24 cellular contexts compared by ENCODE assay signal in genomic region chr12:107731376-107731775, GRCh38. TPM values are rescaled to one million over a fixed set of nuclear protein-coding genes. Genes with fewer than 3 reads are reported as not detected.
DNase-seq lines count a peak whose midpoint lies in the region; ATAC-seq, FAIRE-seq and TF ChIP-seq lines count a peak whose summit lies in the region.
"Had no signal": no experiment of that assay in that cellular context is flagged by ENCODE, and none has a peak within 500 bp of the region (broad histone marks: within the 10 kb centered on the region; RNA-seq: fewer than 3 reads in every experiment).

No MANE protein-coding gene starts in this region.

- POLR2A ChIA-PET in naive thymus-derived CD4-positive, alpha-beta T cell (lab: Charles Lee), result interaction anchor here (0.6 kb wide), 1 partner anchor 32 kb away, joined by 3 read pairs; no protein-coding TSS in a partner anchor

- H3K27me3 ChIP-seq in small intestine (ENCODE audit: control insufficient read depth in 2 of 2, insufficient read depth in 2 of 2, low read length in 2 of 2), result no peaks in the 10 kb centered on the region
- H3K27me3 ChIP-seq in naive thymus-derived CD4-positive, alpha-beta T cell (ENCODE audit: control insufficient read depth in 2 of 2, insufficient read depth in 2 of 2, low read length in 2 of 2), result no peaks in the 10 kb centered on the region
- H3K27me3 ChIP-seq: SJCRH30 had no signal

- H3K4me3 Mint-ChIP-seq in naive thymus-derived CD4-positive, alpha-beta T cell, result no peak overlapping the region
- H3K4me3 Mint-ChIP-seq: activated CD8-positive, alpha-beta memory T cell treated with anti-CD3 and anti-CD28 coated beads, Interleukin-2, amount 10 ng/mL, durations not matched to agents 7 days and 5 days; neural crest cell had no signal

- peaks cover 11 to 26% (median 15%) of the 10 kb centered on the region in 5 donors for H3K36me3 Mint-ChIP-seq in naive thymus-derived CD4-positive, alpha-beta T cell

- CTCF ChIA-PET in naive thymus-derived CD4-positive, alpha-beta T cell (lab: Charles Lee), result no interaction called here

- H3K27ac ChIP-seq in small intestine (ENCODE audit: low read depth in 1 of 2, low read length in 1 of 2), result no peak overlapping the region
- no peak overlapping the region for H3K27ac ChIP-seq in naive thymus-derived CD4-positive, alpha-beta T cell (ENCODE audit: low read depth, low read length)
- H3K27ac ChIP-seq: psoas muscle, SJCRH30 had no signal

- H3K4me1 Mint-ChIP-seq in naive thymus-derived CD4-positive, alpha-beta T cell, result peaks cover 0 to 4% (median under 1%) of the 10 kb centered on the region in 7 donors
- H3K4me1 Mint-ChIP-seq: activated CD8-positive, alpha-beta memory T cell treated with anti-CD3 and anti-CD28 coated beads, Interleukin-2, amount 10 ng/mL, durations not matched to agents 7 days and 5 days; neural crest cell had no signal

- H3K36me3 ChIP-seq in small intestine (ENCODE audit: control insufficient read depth in 2 of 2, insufficient read depth in 2 of 2, low read length in 2 of 2), result peaks cover 10 to 16% of the 10 kb centered on the region in 2 donors
- H3K36me3 ChIP-seq in naive thymus-derived CD4-positive, alpha-beta T cell (ENCODE audit: control insufficient read depth in 2 of 3, insufficient read depth in 3 of 3, low read length in 3 of 3), result peaks cover 0 to 35% (median 10%) of the 10 kb centered on the region in 3 experiments

- intact Hi-C loops in left cardiac atrium (cut with DNase I), result no loop called here
- intact Hi-C loops in naive thymus-derived CD4-positive, alpha-beta T cell (cut with micrococcal nuclease), result no loop called here

- H3K4me1 ChIP-seq in small intestine (ENCODE audit: control insufficient read depth in 2 of 2, insufficient read depth in 1 of 2, low read depth in 1 of 2, low read length in 1 of 2), result no peaks in the 10 kb centered on the region
- no peaks in the 10 kb centered on the region for H3K4me1 ChIP-seq in naive thymus-derived CD4-positive, alpha-beta T cell (ENCODE audit: control insufficient read depth in 2 of 2, insufficient read depth in 2 of 2, low read length in 2 of 2)
- H3K4me1 ChIP-seq: psoas muscle had no signal

- FAIRE-seq in GM18507 (lab: Jason Lieb, UNC) (peak; percentile 48), small intestine (lab: Jason Lieb, UNC) (no peak)
- FAIRE-seq: D721Med, H54, keratinocyte had no signal

- no peaks in the 10 kb centered on the region for H3K9me3 ChIP-seq in small intestine (ENCODE audit: control insufficient read depth, low read depth)
- H3K9me3 ChIP-seq in naive thymus-derived CD4-positive, alpha-beta T cell (ENCODE audit: control insufficient read depth in 2 of 3, low read length in 3 of 3), result no peaks in the 10 kb centered on the region
- H3K9me3 ChIP-seq: psoas muscle, SJCRH30 had no signal

- no peak for DNase-seq in GM18507 (ENCODE audit: extremely low spot score, insufficient read length, low read depth)
- peak; percentile 3 for DNase-seq in NAMALWA (ENCODE audit: low spot score)
- peak; percentile 62 for DNase-seq in epithelial cell of esophagus (ENCODE audit: low read depth)
- DNase-seq in small intestine, result peak; percentile 2
- DNase-seq in stimulated activated CD4-positive, alpha-beta T cell treated with anti-CD3 and anti-CD28 coated beads, Interleukin-12 subunit alpha, Interleukin-12 subunit beta, amount 100 ng/mL, for 4 hours, result no peak
- DNase-seq in left cardiac atrium, result no peak
- DNase-seq in naive thymus-derived CD4-positive, alpha-beta T cell, result no peak
- DNase-seq: activated CD4-positive, alpha-beta T cell treated with anti-CD3 and anti-CD28 coated beads for 1 hour; activated CD8-positive, alpha-beta memory T cell treated with anti-CD3 and anti-CD28 coated beads, Interleukin-2, amount 10 ng/mL, durations not matched to agents 7 days and 5 days; activated effector memory CD4-positive, alpha-beta T cell treated with Interleukin-2 at 50 U/mL for 16 hours; AML-193; MV-4-11; NCI-H1930; psoas muscle; SJCRH30 had no signal

- no peak for ATAC-seq in left cardiac atrium
- ATAC-seq in naive thymus-derived CD4-positive, alpha-beta T cell, result no peak
- ATAC-seq in HG02852 (IDR thresholded peaks at IDR 0.05; ENCODE audit: unreplicated experiment), result no peak
- ATAC-seq: activated CD8-positive, alpha-beta memory T cell treated with anti-CD3 and anti-CD28 coated beads, Interleukin-2, amount 10 ng/mL, durations not matched to agents 7 days and 5 days; psoas muscle had no signal

- no peaks in the 10 kb centered on the region for H3K27me3 Mint-ChIP-seq in naive thymus-derived CD4-positive, alpha-beta T cell
- H3K27me3 Mint-ChIP-seq: activated CD8-positive, alpha-beta memory T cell treated with anti-CD3 and anti-CD28 coated beads, Interleukin-2, amount 10 ng/mL, durations not matched to agents 7 days and 5 days had no signal

- peaks cover 0 to 3% (median 0%) of the 10 kb centered on the region in 11 donors for H3K9me3 Mint-ChIP-seq in naive thymus-derived CD4-positive, alpha-beta T cell
- H3K9me3 Mint-ChIP-seq: neural crest cell had no signal

- WGBS in small intestine, 3 donors, result 66 to 89% (median 70%) methylated on average over 4 of the region's 4 CpGs

- H3K27ac Mint-ChIP-seq in naive thymus-derived CD4-positive, alpha-beta T cell, result no peak overlapping the region
- H3K27ac Mint-ChIP-seq: activated CD8-positive, alpha-beta memory T cell treated with anti-CD3 and anti-CD28 coated beads, Interleukin-2, amount 10 ng/mL, durations not matched to agents 7 days and 5 days had no signal

- TF ChIP-seq CTCF in epithelial cell of esophagus (IDR thresholded peaks at IDR 0.05; ENCODE audit: insufficient read depth, low read depth, low read length, missing control alignments), result no peak

- H3K4me3 ChIP-seq in epithelial cell of esophagus (ENCODE audit: low read length) (no peak overlapping the region), small intestine (ENCODE audit: low read depth in 1 of 2, low read length in 2 of 2) (no peak overlapping the region)
- H3K4me3 ChIP-seq in naive thymus-derived CD4-positive, alpha-beta T cell (ENCODE audit: low read length), result no peak overlapping the region
- H3K4me3 ChIP-seq: psoas muscle, SJCRH30 had no signal

RNA-seq across cellular contexts. Expression of gene PRDM4, which starts 29.6 kb away (rescaled TPM):
- polyA plus RNA-seq in small intestine, result 10 to 100 TPM; 13.0 to 14.5 (median 13.7) TPM
- 10 to 100 TPM; 14.0 to 14.8 TPM for total RNA-seq in left cardiac atrium
- total RNA-seq in naive thymus-derived CD4-positive, alpha-beta T cell, result 10 to 100 TPM; 32.4 to 41.3 (median 36.4) TPM
- polyA plus RNA-seq in naive thymus-derived CD4-positive, alpha-beta T cell, result 10 to 100 TPM; 16.5 to 28.5 TPM

RNA-seq across cellular contexts. Expression of gene ASCL4, which starts 43.1 kb away (rescaled TPM):
- not detected for polyA plus RNA-seq in small intestine
- total RNA-seq in left cardiac atrium, result under 1 TPM in 1 of 2 donors, not detected in 1; 0.09 TPM
- not detected for total RNA-seq in naive thymus-derived CD4-positive, alpha-beta T cell
- not detected for polyA plus RNA-seq in naive thymus-derived CD4-positive, alpha-beta T cell
- total RNA-seq: activated CD8-positive, alpha-beta memory T cell treated with anti-CD3 and anti-CD28 coated beads, Interleukin-2, amount 10 ng/mL, durations not matched to agents 7 days and 5 days; cardiac septum; mesenteric fat pad; NCI-H460; neural crest cell; psoas muscle; SJCRH30 had no signal
- polyA plus RNA-seq: adipose tissue, keratinocyte, psoas muscle had no signal

RNA-seq across cellular contexts. Expression of gene PWP1, which starts 45.8 kb away (rescaled TPM):
- polyA plus RNA-seq in small intestine, result 10 to 100 TPM; 12.4 to 26.5 (median 17.4) TPM
- total RNA-seq in left cardiac atrium, result 10 to 100 TPM; 13.0 to 19.1 TPM
- total RNA-seq in naive thymus-derived CD4-positive, alpha-beta T cell, result 10 to 100 TPM; 20.9 to 42.5 (median 25.7) TPM
- 10 to 100 TPM; 63.1 to 65.3 TPM for polyA plus RNA-seq in naive thymus-derived CD4-positive, alpha-beta T cell

Comparison
In these comparisons a context has a peak if more than half of its experiments do, and no peak if none do; other contexts are left out.
1. DNase-seq: peak in NAMALWA (single experiment), epithelial cell of esophagus (single experiment) and small intestine (single experiment); none in GM18507 (single experiment), stimulated activated CD4-positive, alpha-beta T cell treated with anti-CD3 and anti-CD28 coated beads, Interleukin-12 subunit alpha, Interleukin-12 subunit beta, amount 100 ng/mL, for 4 hours (single experiment), left cardiac atrium (single experiment) and naive thymus-derived CD4-positive, alpha-beta T cell (0 of 9).